22 cellular contexts compared by ENCODE assay signal in genomic region chr2:204226305-204226861, GRCh38.
"Had no signal": no experiment of that assay in that cellular context is flagged by ENCODE, and none has a peak within 500 bp of the region (broad histone marks: within the 10 kb centered on the region; RNA-seq: fewer than 3 reads in every experiment).

No MANE protein-coding gene starts in this region.

- H3K4me1 ChIP-seq: left lung, upper lobe of right lung had no signal

- H3K36me3 ChIP-seq: left lung, neural progenitor cell, thoracic aorta, upper lobe of right lung had no signal

- H3K9me3 ChIP-seq: left lung, thoracic aorta, upper lobe of right lung had no signal

- H3K27ac ChIP-seq: left lung, neural progenitor cell, thoracic aorta, upper lobe of right lung had no signal

- DNase-seq: activated B cell treated with CpG ODN at 0.5 μM for 24 hours; activated CD4-positive, alpha-beta memory T cell treated with anti-CD3 and anti-CD28 coated beads, Interleukin-2, amount 10 ng/mL, durations not matched to agents 7 days and 5 days; activated CD4-positive, alpha-beta T cell treated with anti-CD3 and anti-CD28 coated beads for 4 hours; activated CD8-positive, alpha-beta memory T cell treated with anti-CD3 and anti-CD28 coated beads, Interleukin-2, amount 10 ng/mL, durations not matched to agents 7 days and 5 days; activated naive CD4-positive, alpha-beta T cell treated with Interleukin-2 at 50 U/mL for 16 hours; activated naive CD8-positive, alpha-beta T cell treated with anti-CD3 and anti-CD28 coated beads, Interleukin-2, amount 10 ng/mL, durations not matched to agents 7 days and 5 days; amygdala; central memory CD4-positive, alpha-beta T cell; erythroblast; foreskin melanocyte; glutamatergic neuron; kidney; left lung; mammary epithelial cell; stimulated activated CD4-positive, alpha-beta T cell treated with anti-CD3 and anti-CD28 coated beads, Interleukin-4, amount 100 ng/mL, for 24 hours; upper lobe of right lung had no signal

- ATAC-seq: activated CD8-positive, alpha-beta memory T cell treated with anti-CD3 and anti-CD28 coated beads, Interleukin-2, amount 10 ng/mL, durations not matched to agents 7 days and 5 days; left lung; sciatic nerve; stimulated activated memory B cell treated with anti-CD40 and anti-IgM and Interleukin-4, amounts not matched to agents 10 μg/mL and 1 μg/mL and 100 μg/mL, for 72 hours; upper lobe of right lung had no signal

- H3K36me3 Mint-ChIP-seq: activated CD8-positive, alpha-beta memory T cell treated with anti-CD3 and anti-CD28 coated beads, Interleukin-2, amount 10 ng/mL, durations not matched to agents 7 days and 5 days; activated naive CD8-positive, alpha-beta T cell treated with anti-CD3 and anti-CD28 coated beads, Interleukin-2, amount 10 ng/mL, durations not matched to agents 7 days and 5 days; neural progenitor cell; stimulated activated memory B cell treated with anti-CD40 and anti-IgM and Interleukin-4, amounts not matched to agents 10 μg/mL and 1 μg/mL and 100 μg/mL, for 72 hours had no signal

- H3K4me1 Mint-ChIP-seq: activated B cell treated with CpG ODN at 0.5 μM for 24 hours; activated CD4-positive, alpha-beta memory T cell treated with anti-CD3 and anti-CD28 coated beads, Interleukin-2, amount 10 ng/mL, durations not matched to agents 7 days and 5 days; activated CD8-positive, alpha-beta memory T cell treated with anti-CD3 and anti-CD28 coated beads, Interleukin-2, amount 10 ng/mL, durations not matched to agents 7 days and 5 days; activated naive CD8-positive, alpha-beta T cell treated with anti-CD3 and anti-CD28 coated beads, Interleukin-2, amount 10 ng/mL, durations not matched to agents 7 days and 5 days; stimulated activated memory B cell treated with anti-CD40 and anti-IgM and Interleukin-4, amounts not matched to agents 10 μg/mL and 1 μg/mL and 100 μg/mL, for 72 hours had no signal

- H2AFZ ChIP-seq: neural progenitor cell had no signal

- H3K4me3 ChIP-seq: left lung, neural progenitor cell, thoracic aorta, upper lobe of right lung had no signal

- H3K27me3 Mint-ChIP-seq: stimulated activated memory B cell treated with anti-CD40 and anti-IgM and Interleukin-4, amounts not matched to agents 10 μg/mL and 1 μg/mL and 100 μg/mL, for 72 hours had no signal

- H3K27me3 ChIP-seq: left lung, upper lobe of right lung had no signal

- H3K27ac Mint-ChIP-seq: activated B cell treated with CpG ODN at 0.5 μM for 24 hours; activated CD4-positive, alpha-beta memory T cell treated with anti-CD3 and anti-CD28 coated beads, Interleukin-2, amount 10 ng/mL, durations not matched to agents 7 days and 5 days; activated CD8-positive, alpha-beta memory T cell treated with anti-CD3 and anti-CD28 coated beads, Interleukin-2, amount 10 ng/mL, durations not matched to agents 7 days and 5 days; activated naive CD8-positive, alpha-beta T cell treated with anti-CD3 and anti-CD28 coated beads, Interleukin-2, amount 10 ng/mL, durations not matched to agents 7 days and 5 days; activated T-helper 2 cell treated with anti-CD3 and anti-CD28 coated beads, Interferon-gamma antibody, Interleukin-2, Interleukin-4, amounts not matched to agents 10 μg/mL and 5 μg/mL and 100 μg/mL, durations not matched to agents 14 hours and 24 hours and 36 hours; stimulated activated memory B cell treated with anti-CD40 and anti-IgM and Interleukin-4, amounts not matched to agents 10 μg/mL and 1 μg/mL and 100 μg/mL, for 72 hours; T-helper 2 cell treated with Interferon-gamma antibody and Interleukin-4, amounts not matched to agents 5 μg/mL and 100 μg/mL, for 36 hours had no signal

- H3K4me2 ChIP-seq: neural progenitor cell had no signal

- H3K4me3 Mint-ChIP-seq: activated B cell treated with CpG ODN at 0.5 μM for 24 hours; activated CD4-positive, alpha-beta memory T cell treated with anti-CD3 and anti-CD28 coated beads, Interleukin-2, amount 10 ng/mL, durations not matched to agents 7 days and 5 days; activated CD8-positive, alpha-beta memory T cell treated with anti-CD3 and anti-CD28 coated beads, Interleukin-2, amount 10 ng/mL, durations not matched to agents 7 days and 5 days; activated naive CD8-positive, alpha-beta T cell treated with anti-CD3 and anti-CD28 coated beads, Interleukin-2, amount 10 ng/mL, durations not matched to agents 7 days and 5 days; neural progenitor cell; stimulated activated memory B cell treated with anti-CD40 and anti-IgM and Interleukin-4, amounts not matched to agents 10 μg/mL and 1 μg/mL and 100 μg/mL, for 72 hours; T-helper 2 cell treated with Interferon-gamma antibody and Interleukin-4, amounts not matched to agents 5 μg/mL and 100 μg/mL, for 36 hours had no signal

- H3K9me3 Mint-ChIP-seq: activated B cell treated with CpG ODN at 0.5 μM for 24 hours; activated CD4-positive, alpha-beta memory T cell treated with anti-CD3 and anti-CD28 coated beads, Interleukin-2, amount 10 ng/mL, durations not matched to agents 7 days and 5 days; activated naive CD8-positive, alpha-beta T cell treated with anti-CD3 and anti-CD28 coated beads, Interleukin-2, amount 10 ng/mL, durations not matched to agents 7 days and 5 days; activated T-helper 2 cell treated with anti-CD3 and anti-CD28 coated beads, Interferon-gamma antibody, Interleukin-2, Interleukin-4, amounts not matched to agents 10 μg/mL and 5 μg/mL and 100 μg/mL, durations not matched to agents 14 hours and 24 hours and 36 hours; neural progenitor cell; T-helper 2 cell treated with Interferon-gamma antibody and Interleukin-4, amounts not matched to agents 5 μg/mL and 100 μg/mL, for 36 hours had no signal
